Comparison of ENCODE assay signal across 24 cellular contexts in the genomic region with DNA sequence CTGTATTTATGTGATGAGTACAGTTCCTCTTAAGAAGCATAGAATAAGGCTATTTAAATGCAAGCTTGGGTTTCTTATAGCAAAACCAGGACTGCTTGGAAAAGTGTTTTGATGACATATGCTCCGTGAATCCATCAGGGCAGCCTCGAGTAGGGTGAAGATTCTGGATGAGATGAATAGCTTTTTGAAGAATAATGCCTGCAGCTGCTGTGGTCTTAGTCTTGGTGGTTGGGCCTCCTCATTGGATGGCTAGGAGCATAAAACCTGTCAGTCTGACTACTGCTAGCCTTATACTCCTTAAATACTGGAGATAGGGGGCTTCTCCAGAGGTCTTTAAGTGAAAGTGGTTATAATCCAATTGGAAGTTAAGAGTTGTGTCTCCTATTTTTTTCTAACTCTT.
DNase-seq lines count a peak whose midpoint lies in the region; ATAC-seq and TF ChIP-seq lines count a peak whose summit lies in the region.
"Had no signal": no experiment of that assay in that cellular context is flagged by ENCODE, and none has a peak within 500 bp of the region (broad histone marks: within the 10 kb centered on the region; RNA-seq: fewer than 3 reads in every experiment).

No MANE protein-coding gene starts in this region.

- H3K27ac Mint-ChIP-seq in stimulated activated naive B cell treated with anti-CD40 and anti-IgM and Interleukin-4, amounts not matched to agents 10 μg/mL and 1 μg/mL and 100 μg/mL, for 72 hours = no peak overlapping the region
- H3K27ac Mint-ChIP-seq: CD14-positive monocyte; CD4-positive, alpha-beta memory T cell; CD4-positive, CD25-positive, alpha-beta regulatory T cell; CD8-positive, alpha-beta memory T cell had no signal

- H3K4me2 ChIP-seq in osteoblast (ENCODE audit: insufficient read depth, low read length) = no peak overlapping the region
- H3K4me2 ChIP-seq: A549, BLaER1 had no signal

- peaks cover 19 to 28% of the 10 kb centered on the region in 2 donors for H3K9me3 Mint-ChIP-seq in stimulated activated naive B cell treated with anti-CD40 and anti-IgM and Interleukin-4, amounts not matched to agents 10 μg/mL and 1 μg/mL and 100 μg/mL, for 72 hours

- H3K27me3 Mint-ChIP-seq in stimulated activated naive B cell treated with anti-CD40 and anti-IgM and Interleukin-4, amounts not matched to agents 10 μg/mL and 1 μg/mL and 100 μg/mL, for 72 hours = no peaks in the 10 kb centered on the region
- H3K27me3 Mint-ChIP-seq: CD4-positive, CD25-positive, alpha-beta regulatory T cell had no signal

- no peaks in the 10 kb centered on the region for H3K4me1 Mint-ChIP-seq in stimulated activated naive B cell treated with anti-CD40 and anti-IgM and Interleukin-4, amounts not matched to agents 10 μg/mL and 1 μg/mL and 100 μg/mL, for 72 hours
- H3K4me1 Mint-ChIP-seq: CD14-positive monocyte; CD4-positive, alpha-beta memory T cell; CD4-positive, CD25-positive, alpha-beta regulatory T cell; CD8-positive, alpha-beta memory T cell had no signal

- no peaks in the 10 kb centered on the region for H3K36me3 ChIP-seq in osteoblast (ENCODE audit: insufficient read depth, low read length)
- H3K36me3 ChIP-seq: BE2C had no signal

- H3K27ac ChIP-seq in osteoblast (ENCODE audit: low read depth, low read length) = no peak overlapping the region
- H3K27ac ChIP-seq: 22Rv1, A549, BLaER1 had no signal

- no peak for TF ChIP-seq CTCF in osteoblast (IDR thresholded peaks at IDR 0.05; ENCODE audit: extremely low read depth, low read depth, low read length)

- H3K36me3 Mint-ChIP-seq in stimulated activated naive B cell treated with anti-CD40 and anti-IgM and Interleukin-4, amounts not matched to agents 10 μg/mL and 1 μg/mL and 100 μg/mL, for 72 hours = peaks cover 0 to 5% of the 10 kb centered on the region in 2 donors
- H3K36me3 Mint-ChIP-seq: CD14-positive monocyte; CD4-positive, CD25-positive, alpha-beta regulatory T cell had no signal

- peaks cover 2% of the 10 kb centered on the region for H3K9me3 ChIP-seq in osteoblast (ENCODE audit: low read depth, low read length)
- H3K9me3 ChIP-seq: A549, BE2C had no signal

- no peaks in the 10 kb centered on the region for H3K27me3 ChIP-seq in osteoblast (ENCODE audit: insufficient read depth, low read length)
- H3K27me3 ChIP-seq: BE2C, BLaER1 had no signal

- no peaks in the 10 kb centered on the region for H4K20me1 ChIP-seq in osteoblast (ENCODE audit: insufficient read depth, low read length)
- H4K20me1 ChIP-seq: BLaER1 had no signal

- H3K4me3 Mint-ChIP-seq in stimulated activated naive B cell treated with anti-CD40 and anti-IgM and Interleukin-4, amounts not matched to agents 10 μg/mL and 1 μg/mL and 100 μg/mL, for 72 hours = no peak overlapping the region
- H3K4me3 Mint-ChIP-seq: CD14-positive monocyte; CD4-positive, alpha-beta memory T cell; CD4-positive, CD25-positive, alpha-beta regulatory T cell; CD8-positive, alpha-beta memory T cell had no signal

- ATAC-seq in HG02588 (IDR thresholded peaks at IDR 0.05; ENCODE audit: unreplicated experiment) = no peak
- no peak for ATAC-seq in stimulated activated naive B cell treated with anti-CD40 and anti-IgM and Interleukin-4, amounts not matched to agents 10 μg/mL and 1 μg/mL and 100 μg/mL, for 72 hours (replicated peaks)
- ATAC-seq: A549, GM12878 had no signal

- no peak overlapping the region for H2AFZ ChIP-seq in osteoblast (ENCODE audit: low read length)

- H3K4me1 ChIP-seq in osteoblast (ENCODE audit: insufficient read depth, low read length) = no peaks in the 10 kb centered on the region
- H3K4me1 ChIP-seq: A549, BE2C, BLaER1 had no signal

- DNase-seq in NCI-H524 (lab: John Stamatoyannopoulos, UW) (peak; percentile 7 to 81), myocyte (ENCODE audit: low read depth) (peak; percentile 59), osteoblast (ENCODE audit: insufficient read length, low spot score, missing footprints) (peak; percentile 21), NCI-H446 (lab: John Stamatoyannopoulos, UW) (no peak)
- DNase-seq in stimulated activated naive B cell treated with anti-CD40 and anti-IgM and Interleukin-4, amounts not matched to agents 10 μg/mL and 1 μg/mL and 100 μg/mL, for 72 hours = no peak
- DNase-seq: BE2C; C1 segment of cervical spinal cord; CD4-positive, alpha-beta memory T cell; CD4-positive, CD25-positive, alpha-beta regulatory T cell; CD8-positive, alpha-beta memory T cell; COR-L47; DMS 273 treated with DMSO at 0.1 percent for 48 hours; DMS153; DMS53; DMS79; DND-41; EL; GDM1 had no signal

- H3K79me2 ChIP-seq in osteoblast (ENCODE audit: insufficient read depth, low read length) = no peaks in the 10 kb centered on the region

- no peak overlapping the region for H3K4me3 ChIP-seq in osteoblast (ENCODE audit: insufficient read depth, low read length)
- H3K4me3 ChIP-seq: A549, BLaER1, GM12878 had no signal

Comparison
In these comparisons a context has a peak if more than half of its experiments do, and no peak if none do; other contexts are left out.
1. DNase-seq: peak in NCI-H524 (2 of 2), myocyte (single experiment) and osteoblast (single experiment); none in NCI-H446 (0 of 2) and stimulated activated naive B cell treated with anti-CD40 and anti-IgM and Interleukin-4, amounts not matched to agents 10 μg/mL and 1 μg/mL and 100 μg/mL, for 72 hours (single experiment).